In genomic region chr16:9966569-9967157, GRCh38 we compare ENCODE assay signal across 13 cellular contexts.
DNase-seq lines count a peak whose midpoint lies in the region; ATAC-seq, FAIRE-seq and TF ChIP-seq lines count a peak whose summit lies in the region.
"Had no signal": no experiment of that assay in that cellular context is flagged by ENCODE, and none has a peak within 500 bp of the region (broad histone marks: within the 10 kb centered on the region; RNA-seq: fewer than 3 reads in every experiment).

No MANE protein-coding gene starts in this region.

- no peak overlapping the region for H2BK12ac ChIP-seq in neuronal stem cell (ENCODE audit: low read length)

- no peaks in the 10 kb centered on the region for H3K79me2 ChIP-seq in HepG2 (ENCODE audit: insufficient read depth, low read length)

- no TSS peak for BruUV-seq in HepG2 (replicated peaks; lab: Mats Ljungman, UMichigan)

- FAIRE-seq in HepG2 (lab: Jason Lieb, UNC): no peak
- FAIRE-seq: GM19239 had no signal

- 5% methylated on average over 9 of the region's 9 CpGs for WGBS in HepG2 (ENCODE audit: low lambda C conversion rate)
- WGBS in right lobe of liver (ENCODE audit: insufficient coverage, low coverage, low lambda C conversion rate, missing lambda C conversion rate): 63% methylated on average over 9 of the region's 9 CpGs
- WGBS in neuronal stem cell (ENCODE audit: extremely low coverage in 2 of 2, insufficient read length in 2 of 2, insufficient replicate concordance in 1 of 2), 2 donors: no CpG with 5 or more reads among the region's 9 CpGs

- CTCF ChIA-PET in HepG2 (lab: Yijun Ruan, JAX; ENCODE audit: low intra/inter-chr PET ratio, low total read pairs): no interaction called here

- no peak overlapping the region for H4K91ac ChIP-seq in neuronal stem cell (ENCODE audit: low read depth, low read length, poor library complexity)

- POLR2A ChIA-PET in HepG2 (lab: Yijun Ruan, JAX): no interaction called here

- H3K27me3 ChIP-seq in HepG2 (ENCODE audit: control insufficient read depth in 1 of 2, insufficient read depth in 2 of 2, low read length in 2 of 2): no peaks in the 10 kb centered on the region
- H3K27me3 ChIP-seq in right lobe of liver: no peaks in the 10 kb centered on the region
- no peaks in the 10 kb centered on the region for H3K27me3 ChIP-seq in RWPE2 (ENCODE audit: insufficient read depth, poor library complexity, severe bottlenecking)
- H3K27me3 ChIP-seq in neuronal stem cell (ENCODE audit: control insufficient read depth in 3 of 3, insufficient read depth in 3 of 3, low read depth in 1 of 3, low read length in 3 of 3): no peaks in the 10 kb centered on the region
- H3K27me3 ChIP-seq: BLaER1 had no signal

- TF ChIP-seq POLR2A in HepG2 (IDR thresholded peaks at IDR 0.05; ENCODE audit: insufficient read depth in 1 of 2, low read depth in 2 of 2, low read length in 2 of 2): no peak
- no peak for TF ChIP-seq POLR2A in right lobe of liver (IDR thresholded peaks at IDR 0.05)

- no peak for TF ChIP-seq CTCF in HepG2 (CRISPR knock-in tag; IDR thresholded peaks at IDR 0.05)
- no peak for TF ChIP-seq CTCF in right lobe of liver (IDR thresholded peaks at IDR 0.05)
- TF ChIP-seq CTCF in RWPE2 (IDR thresholded peaks at IDR 0.05; ENCODE audit: poor library complexity, severe bottlenecking): no peak

- H3K18ac ChIP-seq in neuronal stem cell (ENCODE audit: low read length): no peak overlapping the region

- no peak overlapping the region for H3K4ac ChIP-seq in neuronal stem cell (ENCODE audit: low read length)

- in situ Hi-C loops in HepG2 (cut with HindIII; ENCODE audit: extremely low pct_ligation_motif_present, low pct_unique_long_range_greater_than_20kb): no loop called here

- H3K9ac ChIP-seq in HepG2 (ENCODE audit: insufficient read depth, low read depth, low read length) (no peak overlapping the region), neuronal stem cell (ENCODE audit: low read depth, low read length, poor library complexity) (no peak overlapping the region)
- H3K9ac ChIP-seq: BLaER1 had no signal

- H4K20me1 ChIP-seq in HepG2 (ENCODE audit: insufficient read depth, low read length): no peaks in the 10 kb centered on the region
- H4K20me1 ChIP-seq: BLaER1 had no signal

- no peak overlapping the region for H2BK15ac ChIP-seq in neuronal stem cell (ENCODE audit: low read length)

- no peak overlapping the region for H2BK120ac ChIP-seq in neuronal stem cell (ENCODE audit: low read depth, low read length)

- H3K27ac ChIP-seq in HepG2 (ENCODE audit: extremely low read length, insufficient read depth, low read length): no peak overlapping the region
- H3K27ac ChIP-seq in right lobe of liver: no peak overlapping the region
- no peak overlapping the region for H3K27ac ChIP-seq in RWPE2 (ENCODE audit: poor library complexity, severe bottlenecking)
- no peak overlapping the region for H3K27ac ChIP-seq in neuronal stem cell (replicated peaks; ENCODE audit: low read length)
- H3K27ac ChIP-seq: BLaER1 had no signal

- no peak overlapping the region for H4K8ac ChIP-seq in neuronal stem cell (ENCODE audit: low read depth, low read length)

- TF ChIP-seq RAD21 in HepG2 (CRISPR knock-in tag; IDR thresholded peaks at IDR 0.05): no peak

- ATAC-seq in HepG2 (no peak), right lobe of liver (no peak), HG02759 (IDR thresholded peaks at IDR 0.05; ENCODE audit: unreplicated experiment) (peak; percentile 50), RWPE2 (ENCODE audit: low read depth) (peak; percentile 41; the same call in 1 of the 3 replicates), GM19023 (IDR thresholded peaks at IDR 0.05; ENCODE audit: unreplicated experiment) (no peak)
- ATAC-seq: right cardiac atrium had no signal

- H3K36me3 ChIP-seq in HepG2 (replicated peaks in 1 of 2; ENCODE audit: control insufficient read depth in 1 of 2, insufficient read depth in 2 of 2, low read length in 2 of 2): no peaks in the 10 kb centered on the region
- no peaks in the 10 kb centered on the region for H3K36me3 ChIP-seq in right lobe of liver
- H3K36me3 ChIP-seq in RWPE2 (ENCODE audit: low read depth): no peaks in the 10 kb centered on the region
- H3K36me3 ChIP-seq in neuronal stem cell (replicated peaks in 1 of 2; ENCODE audit: control insufficient read depth in 2 of 2, insufficient read depth in 2 of 2, low read length in 2 of 2): no peaks in the 10 kb centered on the region
- H3K36me3 ChIP-seq: BLaER1 had no signal

- intact Hi-C loops in HepG2 (cut with micrococcal nuclease; ENCODE audit: unreplicated experiment) (no loop called here), right lobe of liver (cut with DNase I) (no loop called here)

- H3K14ac ChIP-seq in neuronal stem cell (ENCODE audit: low read length): no peak overlapping the region

- DNase-seq in HepG2 (ENCODE audit: low spot score): peak; percentile 21
- no peak for DNase-seq in right lobe of liver
- DNase-seq in RWPE2 (ENCODE audit: low spot score): no peak
- peak; percentile 4 for DNase-seq in stromal cell of bone marrow (ENCODE audit: low read depth)
- no peak for DNase-seq in stimulated activated CD4-positive, alpha-beta T cell treated with anti-CD3 and anti-CD28 coated beads, Interleukin-2, amount 100 ng/mL, for 24 hours
- no peak for DNase-seq in neuronal stem cell (ENCODE audit: low spot score)
- DNase-seq: NCI-H2227 treated with DMSO at 0.1 percent for 48 hours, right cardiac atrium had no signal

- H3K79me1 ChIP-seq in neuronal stem cell (ENCODE audit: low read depth, low read length): no peaks in the 10 kb centered on the region

- H2BK5ac ChIP-seq in neuronal stem cell (ENCODE audit: low read length): no peak overlapping the region

- H3K4me1 ChIP-seq in HepG2 (ENCODE audit: insufficient read depth, low read length) (no peaks in the 10 kb centered on the region), right lobe of liver (no peaks in the 10 kb centered on the region), RWPE2 (ENCODE audit: insufficient read depth, poor library complexity, severe bottlenecking) (no peaks in the 10 kb centered on the region), neuronal stem cell (ENCODE audit: control insufficient read depth in 2 of 2, insufficient read depth in 1 of 2, low read depth in 1 of 2, low read length in 2 of 2) (peaks cover 0 to 4% of the 10 kb centered on the region in 2 donors)
- H3K4me1 ChIP-seq: BLaER1 had no signal

- H3K4me3 ChIP-seq in HepG2 (replicated peaks in 1 of 3; ENCODE audit: insufficient read depth in 1 of 3, low read depth in 2 of 3, low read length in 3 of 3) (no peak overlapping the region), right lobe of liver (no peak overlapping the region), RWPE2 (ENCODE audit: severe bottlenecking) (no peak overlapping the region), neuronal stem cell (ENCODE audit: low read length in 2 of 2) (no peak overlapping the region)
- H3K4me3 ChIP-seq: BLaER1, lung had no signal

- no peak for TF ChIP-seq EP300 in HepG2 (IDR thresholded peaks at IDR 0.05; ENCODE audit: low read depth in 2 of 2, low read length in 2 of 2)
- no peak for TF ChIP-seq EP300 in HepG2 (CRISPR knock-in tag; IDR thresholded peaks at IDR 0.05; ENCODE audit: borderline replicate concordance)

- no peak overlapping the region for H3K23ac ChIP-seq in neuronal stem cell (ENCODE audit: low read depth, low read length, poor library complexity)

- H3K9me3 ChIP-seq in HepG2 (ENCODE audit: low read length): no peaks in the 10 kb centered on the region
- no peaks in the 10 kb centered on the region for H3K9me3 ChIP-seq in right lobe of liver
- no peaks in the 10 kb centered on the region for H3K9me3 ChIP-seq in RWPE2 (ENCODE audit: severe bottlenecking)
- H3K9me3 ChIP-seq in neuronal stem cell (replicated peaks in 1 of 2; ENCODE audit: control insufficient read depth in 2 of 2, insufficient read depth in 1 of 2, low read depth in 1 of 2, low read length in 2 of 2): no peaks in the 10 kb centered on the region
- H3K9me3 ChIP-seq: BLaER1 had no signal

- no peak overlapping the region for H2AK5ac ChIP-seq in neuronal stem cell (ENCODE audit: low read depth, low read length)

- H2AFZ ChIP-seq in HepG2 (ENCODE audit: low read length) (no peak overlapping the region), neuronal stem cell (ENCODE audit: low read length) (no peak overlapping the region)

- H3K4me2 ChIP-seq in HepG2 (ENCODE audit: low read depth, low read length): no peak overlapping the region
- no peak overlapping the region for H3K4me2 ChIP-seq in neuronal stem cell (ENCODE audit: insufficient read depth, low read length, poor library complexity, severe bottlenecking)
- H3K4me2 ChIP-seq: BLaER1 had no signal

TF ChIP-seq in HepG2, 621 proteins besides CTCF, POLR2A, EP300 and RAD21:
- TF ChIP-seq CREB1 (IDR thresholded peaks at IDR 0.05): peak; percentile 63; the same call in 1 of the 2 replicates
- no peak for TF ChIP-seq CREB1 (CRISPR knock-in tag; IDR thresholded peaks at IDR 0.05)
- TF ChIP-seq FOSL2 (CRISPR knock-in tag; IDR thresholded peaks at IDR 0.05): peak; percentile 41
- no peak for TF ChIP-seq HMGA1 (CRISPR knock-in tag; conservative IDR thresholded peaks at IDR 0.05)

Comparison
In these comparisons a context has a peak if more than half of its experiments do, and no peak if none do; other contexts are left out.
1. DNase-seq: peak in HepG2 (single experiment) and stromal cell of bone marrow (single experiment); none in right lobe of liver (0 of 3), RWPE2 (single experiment), stimulated activated CD4-positive, alpha-beta T cell treated with anti-CD3 and anti-CD28 coated beads, Interleukin-2, amount 100 ng/mL, for 24 hours (0 of 2) and neuronal stem cell (single experiment).
2. ATAC-seq: peak in HG02759 (single experiment) and RWPE2 (single experiment); none in HepG2 (single experiment), right lobe of liver (0 of 4) and GM19023 (single experiment).